ENCODE assay signal across 1 cellular context in genomic region chr12:46585854-46586621, GRCh38.
TF ChIP-seq lines count a peak whose summit lies in the region.

No MANE protein-coding gene starts in this region.

TF ChIP-seq in HepG2, 621 proteins besides CTCF, POLR2A, EP300 and RAD21 (continued from another document):
- no peak for TF ChIP-seq ZNF280B (CRISPR knock-in tag; IDR thresholded peaks at IDR 0.05; ENCODE audit: borderline replicate concordance)
- TF ChIP-seq NCOR1 (IDR thresholded peaks at IDR 0.05; ENCODE audit: borderline replicate concordance, low read length) = no peak
- no peak for TF ChIP-seq ZNF7 (CRISPR knock-in tag; IDR thresholded peaks at IDR 0.05)
- TF ChIP-seq MYC (CRISPR knock-in tag; IDR thresholded peaks at IDR 0.05; ENCODE audit: borderline replicate concordance) = peak; percentile 26; the same call in 1 of the 2 replicates
- no peak for TF ChIP-seq ZNF709 (CRISPR knock-in tag; IDR thresholded peaks at IDR 0.05)
- TF ChIP-seq, protein P1, sequence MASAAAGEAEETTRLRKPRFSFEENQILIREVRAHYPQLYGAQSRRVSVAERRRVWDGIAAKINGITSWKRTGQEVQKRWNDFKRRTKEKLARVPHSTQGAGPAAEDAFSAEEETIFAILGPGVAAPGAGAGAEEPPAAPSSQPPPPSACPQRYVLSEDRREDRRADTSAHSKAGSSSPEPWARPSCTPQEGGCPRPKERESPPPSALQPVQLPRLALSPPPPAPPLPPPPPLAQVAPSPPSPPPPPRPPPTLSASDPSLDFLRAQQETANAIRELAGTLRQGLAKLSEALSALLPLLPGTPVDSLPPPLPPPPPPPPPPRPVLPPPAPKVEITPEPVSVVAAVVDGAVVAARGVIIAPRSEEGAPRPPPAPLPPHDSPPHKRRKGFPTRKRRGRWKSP (CRISPR knock-in tag; IDR thresholded peaks at IDR 0.05) = no peak
- TF ChIP-seq ZFP41 (CRISPR knock-in tag; IDR thresholded peaks at IDR 0.05; ENCODE audit: borderline replicate concordance) = no peak
- no peak for TF ChIP-seq SP4 (CRISPR knock-in tag; IDR thresholded peaks at IDR 0.05)
- no peak for TF ChIP-seq MYNN (CRISPR knock-in tag; IDR thresholded peaks at IDR 0.05; ENCODE audit: low read depth)
- peak; percentile 55 for TF ChIP-seq BCL6 (CRISPR knock-in tag; IDR thresholded peaks at IDR 0.05)
TF ChIP-seq in HepG2: peak in this region for 169.
